ENCODE assay signal across 8 cellular contexts in genomic region chr16:67660564-67661028, GRCh38. TPM values are rescaled to one million over a fixed set of nuclear protein-coding genes. Genes with fewer than 3 reads are reported as not detected.
DNase-seq lines count a peak whose midpoint lies in the region; ATAC-seq, FAIRE-seq and TF ChIP-seq lines count a peak whose summit lies in the region.

Gene PARD6A, plus strand, starts transcription at chr16:67660960. Its CDS starts 79 bp downstream, at chr16:67661039.

- ATAC-seq in GM18867 (IDR thresholded peaks at IDR 0.05; ENCODE audit: unreplicated experiment) (peak; percentile 70), HG03135 (IDR thresholded peaks at IDR 0.05; ENCODE audit: unreplicated experiment) (peak; percentile 65)

- H3K9me3 ChIP-seq in iPS-20b (ENCODE audit: insufficient read depth, low read depth, low read length) (no peaks in the 10 kb centered on the region), skeletal muscle tissue (ENCODE audit: control insufficient read depth in 3 of 3, low read length in 3 of 3) (no peaks in the 10 kb centered on the region)

- in situ Hi-C loops in T47D (cut with HindIII; ENCODE audit: low pct_unique_long_range_greater_than_20kb, low sequenced_read_pairs): no loop called here

- H3K4me3 ChIP-seq in iPS-20b (ENCODE audit: low read length): peak within 1 kb of the TSS; percentile 94
- peak within 1 kb of the TSS; percentile 99 for H3K4me3 ChIP-seq in skeletal muscle tissue (ENCODE audit: low read length in 3 of 3)

- DNase-seq in NCI-H2196 (lab: John Stamatoyannopoulos, UW; ENCODE audit: unreplicated experiment) (peak; percentile 93), T47D (ENCODE audit: low read depth in 1 of 2, low spot score in 1 of 2) (peak; percentile 98 to 100)

- H3K27ac ChIP-seq in VCaP (peak within 1 kb of the TSS; percentile 82), iPS-20b (ENCODE audit: low read length) (peak within 1 kb of the TSS; percentile 77), skeletal muscle tissue (ENCODE audit: low read depth, low read length) (peak within 1 kb of the TSS; percentile 91)

- H3K9ac ChIP-seq in iPS-20b (ENCODE audit: low read depth, low read length) (peak within 1 kb of the TSS; percentile 80), skeletal muscle tissue (ENCODE audit: low read depth in 1 of 3, low read length in 3 of 3) (peak within 1 kb of the TSS; percentile 85 to 87 (median 86))

- TF ChIP-seq CTCF in VCaP (conservative IDR thresholded peaks at IDR 0.05): no peak

- H3K27me3 ChIP-seq in iPS-20b (ENCODE audit: insufficient read depth, low read length): peaks cover 17% of the 10 kb centered on the region; the same call in 1 of the 2 replicates
- H3K27me3 ChIP-seq in skeletal muscle tissue (ENCODE audit: control insufficient read depth in 3 of 3, insufficient read depth in 3 of 3, low read length in 3 of 3): peaks cover 0 to 6% (median 2%) of the 10 kb centered on the region in 3 donors

- peak; percentile 93 for FAIRE-seq in A204.1 (lab: Jason Lieb, UNC)

- H3K36me3 ChIP-seq in iPS-20b (ENCODE audit: insufficient read depth, low read depth, low read length) (peaks cover 12% of the 10 kb centered on the region; the same call in 1 of the 2 replicates), skeletal muscle tissue (ENCODE audit: control insufficient read depth in 3 of 3, insufficient read depth in 3 of 3, low read length in 3 of 3) (peaks cover 15 to 17% (median 17%) of the 10 kb centered on the region in 3 donors)

- H3K4me1 ChIP-seq in iPS-20b (ENCODE audit: insufficient read depth, low read length): peaks cover 10% of the 10 kb centered on the region; the same call in 1 of the 2 replicates
- H3K4me1 ChIP-seq in skeletal muscle tissue (ENCODE audit: control insufficient read depth in 3 of 3, insufficient read depth in 3 of 3, low read length in 3 of 3): peaks cover 22 to 31% (median 24%) of the 10 kb centered on the region in 3 donors

RNA-seq across cellular contexts. Expression of gene PARD6A, which starts in this region (rescaled TPM):
- 0.52 TPM for total RNA-seq in skeletal muscle tissue

Comparison
In these comparisons a context has a peak if more than half of its experiments do, and no peak if none do; other contexts are left out.
1. Peak in every context shown above with its lines: DNase-seq, ATAC-seq, H3K4me3 ChIP-seq and H3K27ac ChIP-seq.